In genomic region chr18:42365550-42365949, GRCh38 we compare ENCODE assay signal across 21 cellular contexts.
"Had no signal": no experiment of that assay in that cellular context is flagged by ENCODE, and none has a peak within 500 bp of the region (broad histone marks: within the 10 kb centered on the region; RNA-seq: fewer than 3 reads in every experiment).

No MANE protein-coding gene starts in this region.

- H3K27ac Mint-ChIP-seq: activated naive CD4-positive, alpha-beta T cell treated with anti-CD3 and anti-CD28 coated beads, Interleukin-2, amount 10 ng/mL, durations not matched to agents 7 days and 5 days; activated naive CD8-positive, alpha-beta T cell treated with anti-CD3 and anti-CD28 coated beads, Interleukin-2, amount 50 U/mL, for 24 hours; mesothelial cell of epicardium; natural killer cell treated with Interleukin-12 subunit alpha and Interleukin-12 subunit beta and Interleukin-15 and Interleukin-18, amount 100 ng/mL, for 72 hours; stimulated activated memory B cell treated with anti-CD40 and anti-IgM and Interleukin-4, amounts not matched to agents 10 μg/mL and 1 μg/mL and 100 μg/mL, for 72 hours had no signal

- H3K36me3 Mint-ChIP-seq: activated naive CD4-positive, alpha-beta T cell treated with anti-CD3 and anti-CD28 coated beads, Interleukin-2, amount 10 ng/mL, durations not matched to agents 7 days and 5 days; mesothelial cell of epicardium; natural killer cell treated with Interleukin-12 subunit alpha and Interleukin-12 subunit beta and Interleukin-15 and Interleukin-18, amount 100 ng/mL, for 72 hours; stimulated activated memory B cell treated with anti-CD40 and anti-IgM and Interleukin-4, amounts not matched to agents 10 μg/mL and 1 μg/mL and 100 μg/mL, for 72 hours had no signal

- DNase-seq: activated CD4-positive, alpha-beta T cell treated with anti-CD3 and anti-CD28 coated beads, Interleukin-2, amount 50 U/mL, for 1 hour; activated CD4-positive, CD25-positive, alpha-beta regulatory T cell treated with anti-CD3 and anti-CD28 coated beads, Interleukin-2, amount 50 U/mL, for 72 hours; activated CD8-positive, alpha-beta memory T cell treated with anti-CD3 and anti-CD28 coated beads, Interleukin-2, amount 50 U/mL, for 48 hours; activated effector memory CD4-positive, alpha-beta T cell treated with Interleukin-2 at 50 U/mL for 16 hours; activated naive CD4-positive, alpha-beta T cell treated with anti-CD3 and anti-CD28 coated beads, Interleukin-2, amount 10 ng/mL, durations not matched to agents 7 days and 5 days; activated naive CD8-positive, alpha-beta T cell treated with anti-CD3 and anti-CD28 coated beads, Interleukin-2, amount 50 U/mL, for 24 hours; activated T-cell treated with anti-CD3 and anti-CD28 coated beads, Interleukin-2, amount 50 U/mL, for 48 hours; anterior cingulate cortex; cerebellar nuclear complex; cortex of kidney; gastrocnemius medialis; heart right ventricle; sigmoid colon; spleen; stimulated activated CD4-positive, alpha-beta T cell treated with anti-CD3 and anti-CD28 coated beads, Interleukin-4, amount 100 ng/mL, for 4 hours; T-helper 2 cell; upper lobe of right lung had no signal

- H3K9me3 Mint-ChIP-seq: activated naive CD4-positive, alpha-beta T cell treated with anti-CD3 and anti-CD28 coated beads, Interleukin-2, amount 10 ng/mL, durations not matched to agents 7 days and 5 days; activated naive CD8-positive, alpha-beta T cell treated with anti-CD3 and anti-CD28 coated beads, Interleukin-2, amount 50 U/mL, for 24 hours; natural killer cell treated with Interleukin-12 subunit alpha and Interleukin-12 subunit beta and Interleukin-15 and Interleukin-18, amount 100 ng/mL, for 72 hours; stimulated activated memory B cell treated with anti-CD40 and anti-IgM and Interleukin-4, amounts not matched to agents 10 μg/mL and 1 μg/mL and 100 μg/mL, for 72 hours had no signal

- H3K27me3 Mint-ChIP-seq: activated naive CD4-positive, alpha-beta T cell treated with anti-CD3 and anti-CD28 coated beads, Interleukin-2, amount 10 ng/mL, durations not matched to agents 7 days and 5 days; activated naive CD8-positive, alpha-beta T cell treated with anti-CD3 and anti-CD28 coated beads, Interleukin-2, amount 50 U/mL, for 24 hours; natural killer cell treated with Interleukin-12 subunit alpha and Interleukin-12 subunit beta and Interleukin-15 and Interleukin-18, amount 100 ng/mL, for 72 hours; stimulated activated memory B cell treated with anti-CD40 and anti-IgM and Interleukin-4, amounts not matched to agents 10 μg/mL and 1 μg/mL and 100 μg/mL, for 72 hours had no signal

- H3K4me3 Mint-ChIP-seq: activated naive CD4-positive, alpha-beta T cell treated with anti-CD3 and anti-CD28 coated beads, Interleukin-2, amount 10 ng/mL, durations not matched to agents 7 days and 5 days; activated naive CD8-positive, alpha-beta T cell treated with anti-CD3 and anti-CD28 coated beads, Interleukin-2, amount 50 U/mL, for 24 hours; mesothelial cell of epicardium; natural killer cell treated with Interleukin-12 subunit alpha and Interleukin-12 subunit beta and Interleukin-15 and Interleukin-18, amount 100 ng/mL, for 72 hours; stimulated activated memory B cell treated with anti-CD40 and anti-IgM and Interleukin-4, amounts not matched to agents 10 μg/mL and 1 μg/mL and 100 μg/mL, for 72 hours had no signal

- ATAC-seq: activated naive CD8-positive, alpha-beta T cell treated with anti-CD3 and anti-CD28 coated beads, Interleukin-2, amount 50 U/mL, for 24 hours; esophagus mucosa; gastrocnemius medialis; natural killer cell treated with Interleukin-12 subunit alpha and Interleukin-12 subunit beta and Interleukin-15 and Interleukin-18, amount 100 ng/mL, for 72 hours; stimulated activated memory B cell treated with anti-CD40 and anti-IgM and Interleukin-4, amounts not matched to agents 10 μg/mL and 1 μg/mL and 100 μg/mL, for 72 hours; upper lobe of right lung had no signal

- H3K4me1 Mint-ChIP-seq: activated naive CD4-positive, alpha-beta T cell treated with anti-CD3 and anti-CD28 coated beads, Interleukin-2, amount 10 ng/mL, durations not matched to agents 7 days and 5 days; activated naive CD8-positive, alpha-beta T cell treated with anti-CD3 and anti-CD28 coated beads, Interleukin-2, amount 50 U/mL, for 24 hours; stimulated activated memory B cell treated with anti-CD40 and anti-IgM and Interleukin-4, amounts not matched to agents 10 μg/mL and 1 μg/mL and 100 μg/mL, for 72 hours had no signal
